Comparison of ENCODE assay signal across 18 cellular contexts in genomic region chr5:22970956-22971618, GRCh38.
DNase-seq lines count a peak whose midpoint lies in the region; ATAC-seq, FAIRE-seq and TF ChIP-seq lines count a peak whose summit lies in the region.
"Had no signal": no experiment of that assay in that cellular context is flagged by ENCODE, and none has a peak within 500 bp of the region (broad histone marks: within the 10 kb centered on the region; RNA-seq: fewer than 3 reads in every experiment).

No MANE protein-coding gene starts in this region.

- no peak overlapping the region for H3K14ac ChIP-seq in neuronal stem cell (ENCODE audit: low read length)

- H2BK120ac ChIP-seq in neuronal stem cell (ENCODE audit: low read depth, low read length), result no peak overlapping the region

- no peak overlapping the region for H3K27ac ChIP-seq in RWPE2 (ENCODE audit: poor library complexity, severe bottlenecking)
- no peak overlapping the region for H3K27ac ChIP-seq in kidney (ENCODE audit: low read depth in 2 of 2, low read length in 2 of 2)
- no peak overlapping the region for H3K27ac ChIP-seq in neuronal stem cell (replicated peaks; ENCODE audit: low read length)
- H3K27ac ChIP-seq in upper lobe of right lung, result no peak overlapping the region

- H4K8ac ChIP-seq in neuronal stem cell (ENCODE audit: low read depth, low read length), result no peak overlapping the region

- WGBS in neuronal stem cell (ENCODE audit: extremely low coverage in 2 of 2, insufficient read length in 2 of 2, insufficient replicate concordance in 1 of 2), 2 donors, result no CpG with 5 or more reads among the region's 8 CpGs

- H3K4me2 ChIP-seq in neuronal stem cell (ENCODE audit: insufficient read depth, low read length, poor library complexity, severe bottlenecking), result no peak overlapping the region

- ATAC-seq in RWPE2 (ENCODE audit: low read depth), result peak; percentile 25; the same call in 1 of the 3 replicates
- ATAC-seq in upper lobe of right lung, result peak; percentile 22
- no peak for ATAC-seq in HG03196 (IDR thresholded peaks at IDR 0.05; ENCODE audit: unreplicated experiment)
- ATAC-seq in GM18867 (IDR thresholded peaks at IDR 0.05; ENCODE audit: unreplicated experiment), result no peak
- no peak for ATAC-seq in GM21526 (IDR thresholded peaks at IDR 0.05; ENCODE audit: low FRiP score, unreplicated experiment)

- intact Hi-C loops in kidney (cut with DNase I), result no loop called here
- intact Hi-C loops in upper lobe of right lung (cut with DNase I), result no loop called here

- no peak overlapping the region for H4K91ac ChIP-seq in neuronal stem cell (ENCODE audit: low read depth, low read length, poor library complexity)

- no peak overlapping the region for H2BK5ac ChIP-seq in neuronal stem cell (ENCODE audit: low read length)

- H3K23ac ChIP-seq in neuronal stem cell (ENCODE audit: low read depth, low read length, poor library complexity), result no peak overlapping the region

- H2BK12ac ChIP-seq in neuronal stem cell (ENCODE audit: low read length), result no peak overlapping the region

- no peaks in the 10 kb centered on the region for H3K27me3 ChIP-seq in RWPE2 (ENCODE audit: insufficient read depth, poor library complexity, severe bottlenecking)
- no peaks in the 10 kb centered on the region for H3K27me3 ChIP-seq in neuronal stem cell (ENCODE audit: control insufficient read depth in 3 of 3, insufficient read depth in 3 of 3, low read depth in 1 of 3, low read length in 3 of 3)
- no peaks in the 10 kb centered on the region for H3K27me3 ChIP-seq in upper lobe of right lung
- H3K27me3 ChIP-seq: BE2C had no signal

- H3K36me3 ChIP-seq in RWPE2 (ENCODE audit: low read depth) (no peaks in the 10 kb centered on the region), kidney (ENCODE audit: control insufficient read depth in 1 of 2, insufficient read depth in 2 of 2, low read length in 2 of 2) (no peaks in the 10 kb centered on the region), neuronal stem cell (replicated peaks in 1 of 2; ENCODE audit: control insufficient read depth in 2 of 2, insufficient read depth in 2 of 2, low read length in 2 of 2) (no peaks in the 10 kb centered on the region), upper lobe of right lung (no peaks in the 10 kb centered on the region)
- H3K36me3 ChIP-seq: BE2C, HAP-1 had no signal

- no peak overlapping the region for H2AFZ ChIP-seq in neuronal stem cell (ENCODE audit: low read length)

- peak overlapping the region; percentile 24 for H3K18ac ChIP-seq in neuronal stem cell (ENCODE audit: low read length)

- H3K4me1 ChIP-seq in RWPE2 (ENCODE audit: insufficient read depth, poor library complexity, severe bottlenecking) (no peaks in the 10 kb centered on the region), kidney (ENCODE audit: control insufficient read depth in 1 of 2, insufficient read depth in 1 of 2, low read depth in 1 of 2, low read length in 2 of 2) (no peaks in the 10 kb centered on the region), neuronal stem cell (ENCODE audit: control insufficient read depth in 2 of 2, insufficient read depth in 1 of 2, low read depth in 1 of 2, low read length in 2 of 2) (no peaks in the 10 kb centered on the region), upper lobe of right lung (no peaks in the 10 kb centered on the region)
- H3K4me1 ChIP-seq: BE2C, Caco-2, HAP-1 had no signal

- no peak for DNase-seq in RWPE2 (ENCODE audit: low spot score)
- DNase-seq in kidney, result peak; percentile 45
- DNase-seq in neuronal stem cell (ENCODE audit: low spot score), result no peak
- no peak for DNase-seq in upper lobe of right lung
- DNase-seq in AML-193 (lab: John Stamatoyannopoulos, UW), result no peak
- DNase-seq: 8988T; BE2C; C1 segment of cervical spinal cord; Caco-2; CD4-positive, CD25-positive, alpha-beta regulatory T cell had no signal

- no peak overlapping the region for H3K9ac ChIP-seq in kidney (ENCODE audit: low read length in 2 of 2)
- no peak overlapping the region for H3K9ac ChIP-seq in neuronal stem cell (ENCODE audit: low read depth, low read length, poor library complexity)

- H2AK5ac ChIP-seq in neuronal stem cell (ENCODE audit: low read depth, low read length), result no peak overlapping the region

- H3K79me1 ChIP-seq in neuronal stem cell (ENCODE audit: low read depth, low read length), result no peaks in the 10 kb centered on the region

- no peaks in the 10 kb centered on the region for H3K9me3 ChIP-seq in RWPE2 (ENCODE audit: severe bottlenecking)
- H3K9me3 ChIP-seq in kidney (ENCODE audit: control insufficient read depth in 1 of 2, low read length in 2 of 2), result no peaks in the 10 kb centered on the region
- H3K9me3 ChIP-seq in neuronal stem cell (replicated peaks in 1 of 2; ENCODE audit: control insufficient read depth in 2 of 2, insufficient read depth in 1 of 2, low read depth in 1 of 2, low read length in 2 of 2), result no peaks in the 10 kb centered on the region
- H3K9me3 ChIP-seq in upper lobe of right lung, result no peaks in the 10 kb centered on the region
- H3K9me3 ChIP-seq: BE2C, Caco-2 had no signal

- FAIRE-seq in kidney (lab: Jason Lieb, UNC), result no peak
- FAIRE-seq: D721Med, G401.6, GM12892, GM18507 had no signal

- H3K4ac ChIP-seq in neuronal stem cell (ENCODE audit: low read length), result no peak overlapping the region

- H3K4me3 ChIP-seq in RWPE2 (ENCODE audit: severe bottlenecking), result no peak overlapping the region
- H3K4me3 ChIP-seq in kidney (ENCODE audit: low read length in 2 of 2), result no peak overlapping the region
- H3K4me3 ChIP-seq in neuronal stem cell (ENCODE audit: low read length in 2 of 2), result no peak overlapping the region
- no peak overlapping the region for H3K4me3 ChIP-seq in upper lobe of right lung
- H3K4me3 ChIP-seq: HAP-1 had no signal

- TF ChIP-seq CTCF in RWPE2 (IDR thresholded peaks at IDR 0.05; ENCODE audit: poor library complexity, severe bottlenecking) (no peak), kidney (IDR thresholded peaks at IDR 0.05; ENCODE audit: borderline replicate concordance, extremely low read depth, insufficient read depth) (no peak), upper lobe of right lung (IDR thresholded peaks at IDR 0.05) (no peak)

- H2BK15ac ChIP-seq in neuronal stem cell (ENCODE audit: low read length), result no peak overlapping the region

Comparison
In these comparisons a context has a peak if more than half of its experiments do, and no peak if none do; other contexts are left out.
1. ATAC-seq: peak in RWPE2 (single experiment) and upper lobe of right lung (single experiment); none in HG03196 (single experiment), GM18867 (single experiment) and GM21526 (single experiment).